ENCODE assay signal across 8 cellular contexts in the genomic region with DNA sequence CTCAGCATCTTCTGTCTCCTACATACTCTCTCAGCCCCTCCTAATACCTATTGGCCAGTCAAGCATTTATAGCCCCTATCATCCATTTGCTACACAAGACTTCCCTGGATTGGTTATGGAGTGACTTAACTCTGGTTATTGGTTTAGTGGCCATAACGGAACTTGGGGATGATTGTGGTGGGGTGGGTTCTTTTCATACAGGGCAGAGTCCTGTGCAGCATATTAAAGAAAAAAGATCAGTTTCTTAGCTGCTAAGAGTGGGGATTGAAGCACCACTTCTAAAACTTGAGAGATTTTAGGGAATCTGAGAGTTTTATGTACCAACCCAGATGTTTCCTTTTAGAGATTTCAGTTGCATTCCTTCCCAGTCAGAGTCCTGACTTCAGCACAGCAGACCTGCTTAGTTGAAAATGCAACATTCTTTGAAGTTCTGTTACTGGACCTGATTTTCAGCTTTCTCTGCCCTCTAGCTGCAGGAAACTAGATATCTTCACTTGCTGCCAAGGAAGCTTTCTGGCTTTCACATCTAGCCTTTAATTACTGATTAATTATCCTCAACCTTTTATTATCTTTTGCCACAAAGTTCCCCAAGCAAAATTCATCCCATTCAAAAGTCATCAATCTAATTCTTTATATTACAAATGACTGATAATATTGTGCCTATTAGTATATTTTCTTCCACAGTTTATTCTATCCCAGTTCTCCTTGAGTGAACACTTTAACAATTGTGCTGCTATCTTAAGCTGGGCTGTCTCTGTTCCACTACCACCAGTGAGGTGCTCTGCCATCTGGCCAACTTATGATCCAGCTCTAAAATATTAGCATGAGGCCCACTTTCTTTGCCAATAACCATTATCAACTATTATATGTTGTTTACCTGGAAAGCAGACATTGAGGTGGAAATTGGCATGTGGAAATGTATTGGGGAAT.
DNase-seq lines count a peak whose midpoint lies in the region; ATAC-seq and TF ChIP-seq lines count a peak whose summit lies in the region.

No MANE protein-coding gene starts in this region.

- in situ Hi-C loops in HAP-1 (cut with MboI; ENCODE audit: low sequenced_read_pairs): no loop called here

- no CpG with 5 or more reads among the region's 1 CpG for WGBS in iPS DF 6.9 (ENCODE audit: insufficient coverage, insufficient read length)

- H3K4me3 ChIP-seq in AG09309 (ENCODE audit: control insufficient read depth, low read depth, low read length) (no peak overlapping the region), GM23338 (no peak overlapping the region), iPS DF 6.9 (ENCODE audit: low read length) (no peak overlapping the region), HAP-1 (no peak overlapping the region)

- peak; percentile 58 for TF ChIP-seq CTCF in AG09309 (IDR thresholded peaks at IDR 0.05; ENCODE audit: control insufficient read depth, insufficient read depth, low read depth, low read length, missing control alignments)
- TF ChIP-seq CTCF in GM23338 (conservative IDR thresholded peaks at IDR 0.05; ENCODE audit: low read depth in 2 of 2): peak; percentile 50 to 69

- no peak overlapping the region; the same call in 1 of the 2 replicates for H3K4me2 ChIP-seq in GM23338

- H3K36me3 ChIP-seq in GM23338 (ENCODE audit: insufficient read depth) (0 out of 2 replicates have a peak, but pooled peaks cover 6% of the 10 kb centered on the region), iPS DF 6.9 (ENCODE audit: control insufficient read depth, insufficient read depth, low read length) (no peaks in the 10 kb centered on the region), HAP-1 (replicated peaks) (no peaks in the 10 kb centered on the region)

- peaks cover 14% of the 10 kb centered on the region for H3K4me1 Mint-ChIP-seq in GM23338

- ATAC-seq in GM23338 (peak; percentile 94), GM21381 (IDR thresholded peaks at IDR 0.05; ENCODE audit: unreplicated experiment) (no peak)

- H3K9me3 ChIP-seq in iPS DF 6.9 (ENCODE audit: control insufficient read depth, insufficient read depth, low read length): no peaks in the 10 kb centered on the region
- H3K9me3 ChIP-seq in HAP-1: no peaks in the 10 kb centered on the region

- no peaks in the 10 kb centered on the region for H3K27me3 ChIP-seq in GM23338 (ENCODE audit: insufficient read depth)
- no peaks in the 10 kb centered on the region for H3K27me3 ChIP-seq in iPS DF 6.9 (ENCODE audit: control insufficient read depth, insufficient read depth, low read length)
- H3K27me3 ChIP-seq in HAP-1 (ENCODE audit: low read depth): no peaks in the 10 kb centered on the region

- peak overlapping the region; percentile 59 for H3K27ac ChIP-seq in GM23338 (ENCODE audit: low read depth)
- H3K27ac ChIP-seq in iPS DF 6.9 (ENCODE audit: low read length): no peak overlapping the region

- peaks cover 12% of the 10 kb centered on the region for H3K9me3 Mint-ChIP-seq in GM23338

- peaks cover 6% of the 10 kb centered on the region; the same call in 1 of the 2 replicates for H3K4me1 ChIP-seq in GM23338 (ENCODE audit: insufficient read depth)
- H3K4me1 ChIP-seq in iPS DF 6.9 (ENCODE audit: control insufficient read depth, insufficient read depth, low read length): no peaks in the 10 kb centered on the region
- no peaks in the 10 kb centered on the region for H3K4me1 ChIP-seq in HAP-1

- DNase-seq in AG09309 (ENCODE audit: low read depth) (peak; percentile 63), GM23338 (ENCODE audit: low spot score) (peak; percentile 84), RPMI8226 (peak; percentile 9), iPS DF 6.9 (ENCODE audit: low read depth, low spot score) (peak; percentile 45), HAP-1 (ENCODE audit: low spot score in 2 of 2) (no peak), NCI-H510A (lab: John Stamatoyannopoulos, UW) (no peak), NCI-H748 (lab: John Stamatoyannopoulos, UW; ENCODE audit: unreplicated experiment) (no peak)

- no peaks in the 10 kb centered on the region for H3K79me2 ChIP-seq in GM23338 (replicated peaks; ENCODE audit: insufficient read depth)

- H3K36me3 Mint-ChIP-seq in GM23338 (ENCODE audit: low read depth): peaks cover 9% of the 10 kb centered on the region; the same call in 2 of the 3 replicates

- no peaks in the 10 kb centered on the region for H3F3A ChIP-seq in GM23338 (replicated peaks; ENCODE audit: low read depth)

- H2AFZ ChIP-seq in GM23338: no peak overlapping the region

- H3K9me2 ChIP-seq in GM23338 (ENCODE audit: insufficient read depth): no peaks in the 10 kb centered on the region

- no peaks in the 10 kb centered on the region for H3K27me3 Mint-ChIP-seq in GM23338 (ENCODE audit: insufficient read depth, low read depth, poor library complexity)

- peak overlapping the region; percentile 13; the same call in 1 of the 2 replicates for H3K27ac Mint-ChIP-seq in GM23338

- H3K4me3 Mint-ChIP-seq in GM23338: no peak overlapping the region

- no peaks in the 10 kb centered on the region for H4K20me1 ChIP-seq in GM23338 (replicated peaks; ENCODE audit: insufficient read depth)

TF ChIP-seq in GM23338, 12 proteins besides CTCF, POLR2A, EP300 and RAD21 (continues in another document):
- TF ChIP-seq JUNB (IDR thresholded peaks at IDR 0.05; ENCODE audit: unreplicated experiment) (no peak), EZH2phosphoT487 (IDR thresholded peaks at IDR 0.05; ENCODE audit: unreplicated experiment) (no peak), ETS1 (IDR thresholded peaks at IDR 0.05) (no peak), ZNF331 (CRISPR knock-in tag; IDR thresholded peaks at IDR 0.05; ENCODE audit: low read depth) (no peak), NANOG (IDR thresholded peaks at IDR 0.05; ENCODE audit: borderline replicate concordance) (no peak), CREB1 (CRISPR knock-in tag; IDR thresholded peaks at IDR 0.05; ENCODE audit: low read depth) (no peak)
- TF ChIP-seq, protein P1, sequence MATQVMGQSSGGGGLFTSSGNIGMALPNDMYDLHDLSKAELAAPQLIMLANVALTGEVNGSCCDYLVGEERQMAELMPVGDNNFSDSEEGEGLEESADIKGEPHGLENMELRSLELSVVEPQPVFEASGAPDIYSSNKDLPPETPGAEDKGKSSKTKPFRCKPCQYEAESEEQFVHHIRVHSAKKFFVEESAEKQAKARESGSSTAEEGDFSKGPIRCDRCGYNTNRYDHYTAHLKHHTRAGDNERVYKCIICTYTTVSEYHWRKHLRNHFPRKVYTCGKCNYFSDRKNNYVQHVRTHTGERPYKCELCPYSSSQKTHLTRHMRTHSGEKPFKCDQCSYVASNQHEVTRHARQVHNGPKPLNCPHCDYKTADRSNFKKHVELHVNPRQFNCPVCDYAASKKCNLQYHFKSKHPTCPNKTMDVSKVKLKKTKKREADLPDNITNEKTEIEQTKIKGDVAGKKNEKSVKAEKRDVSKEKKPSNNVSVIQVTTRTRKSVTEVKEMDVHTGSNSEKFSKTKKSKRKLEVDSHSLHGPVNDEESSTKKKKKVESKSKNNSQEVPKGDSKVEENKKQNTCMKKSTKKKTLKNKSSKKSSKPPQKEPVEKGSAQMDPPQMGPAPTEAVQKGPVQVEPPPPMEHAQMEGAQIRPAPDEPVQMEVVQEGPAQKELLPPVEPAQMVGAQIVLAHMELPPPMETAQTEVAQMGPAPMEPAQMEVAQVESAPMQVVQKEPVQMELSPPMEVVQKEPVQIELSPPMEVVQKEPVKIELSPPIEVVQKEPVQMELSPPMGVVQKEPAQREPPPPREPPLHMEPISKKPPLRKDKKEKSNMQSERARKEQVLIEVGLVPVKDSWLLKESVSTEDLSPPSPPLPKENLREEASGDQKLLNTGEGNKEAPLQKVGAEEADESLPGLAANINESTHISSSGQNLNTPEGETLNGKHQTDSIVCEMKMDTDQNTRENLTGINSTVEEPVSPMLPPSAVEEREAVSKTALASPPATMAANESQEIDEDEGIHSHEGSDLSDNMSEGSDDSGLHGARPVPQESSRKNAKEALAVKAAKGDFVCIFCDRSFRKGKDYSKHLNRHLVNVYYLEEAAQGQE (IDR thresholded peaks at IDR 0.05; ENCODE audit: unreplicated experiment): no peak

Comparison
In these comparisons a context has a peak if more than half of its experiments do, and no peak if none do; other contexts are left out.
1. DNase-seq: peak in AG09309 (single experiment), GM23338 (single experiment), RPMI8226 (single experiment) and iPS DF 6.9 (single experiment); none in HAP-1 (0 of 2), NCI-H510A (single experiment) and NCI-H748 (single experiment).